8 cellular contexts compared by ENCODE assay signal in the genomic region with DNA sequence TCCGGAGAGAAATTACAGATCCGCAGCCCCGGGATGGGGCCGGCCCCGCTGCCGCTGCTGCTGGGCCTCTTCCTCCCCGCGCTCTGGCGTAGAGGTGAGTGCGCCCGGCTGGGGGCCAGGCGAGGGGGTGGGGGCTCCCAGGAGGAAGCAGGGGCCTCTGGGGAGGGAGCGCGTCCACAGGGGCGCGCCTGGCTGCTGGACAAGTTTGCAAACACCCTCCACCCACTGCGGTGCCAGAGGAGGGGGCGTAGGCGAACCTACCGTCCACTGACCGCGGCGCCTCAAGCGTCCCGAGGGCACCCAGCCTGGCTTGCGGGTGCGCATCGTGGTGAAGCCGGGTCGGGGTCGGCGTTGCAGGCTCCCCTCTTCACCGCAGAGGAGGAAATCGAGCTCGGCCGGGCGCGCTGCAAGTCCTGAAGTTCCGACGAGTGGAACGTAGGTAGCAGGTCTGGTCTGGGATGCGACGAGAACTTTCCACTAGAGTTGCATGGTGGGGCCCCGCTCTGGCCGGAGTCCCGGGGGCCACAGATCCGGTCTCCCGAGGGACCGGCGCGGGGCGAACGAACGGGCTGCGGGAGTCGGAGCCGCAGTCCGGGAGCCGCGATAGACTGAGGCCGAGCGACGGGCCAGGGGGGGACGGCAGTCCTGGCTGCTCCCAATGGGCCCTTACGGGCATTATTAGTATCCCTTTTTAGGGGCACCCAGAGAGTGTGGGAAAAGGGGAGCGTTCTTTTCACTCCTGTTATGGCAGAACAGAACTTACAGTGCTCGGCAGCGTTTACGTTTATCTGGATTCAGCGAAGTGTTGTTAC. TPM values are rescaled to one million over a fixed set of nuclear protein-coding genes. Genes with fewer than 3 reads are reported as not detected.
A peak's percentile ranks its signal among the peaks of the same experiment; 100 is the strongest.
DNase-seq lines count a peak whose midpoint lies in the region; ATAC-seq and TF ChIP-seq lines count a peak whose summit lies in the region.

No MANE protein-coding gene starts in this region.

- CTCF ChIA-PET in activated naive CD4-positive, alpha-beta T cell treated with anti-CD3 and anti-CD28 coated beads, Interleukin-2, amount 10 ng/mL, durations not matched to agents 7 days and 5 days (lab: Charles Lee): interaction anchor here (0.6 to 2.2 kb wide), 4 partner anchors 9 to 150 kb away, joined by 3 to 7 read pairs (median 4); no protein-coding TSS in a partner anchor

- intact Hi-C loops in gastrocnemius medialis (cut with DNase I; ENCODE audit: low total_unique reads): loop anchor here (2.0 to 10.0 kb wide), 2 partner anchors 150 to 376 kb away; a partner anchor contains a TSS

- H3K27ac ChIP-seq in right atrium auricular region (peak overlapping the region; percentile 90 to 92), gastrocnemius medialis (peak overlapping the region; percentile 61 to 81 (median 72))

- in situ Hi-C loops in gastrocnemius medialis (cut with MboI; ENCODE audit: low sequenced_read_pairs in 4 of 4): loop anchor here in 1 of 4 donors (25.0 kb wide), 1 partner anchor 363 kb away; a partner anchor contains a TSS

- peak; percentile 16 to 35 for ATAC-seq in gastrocnemius medialis

- DNase-seq in GM12864 (ENCODE audit: low read depth): no peak
- DNase-seq in Jurkat, Clone E6-1 (ENCODE audit: low read depth, low spot score): no peak
- peak; percentile 37 for DNase-seq in activated naive CD4-positive, alpha-beta T cell treated with anti-CD3 and anti-CD28 coated beads, Interleukin-2, amount 10 ng/mL, durations not matched to agents 7 days and 5 days
- no peak for DNase-seq in right atrium auricular region (ENCODE audit: low spot score)
- DNase-seq in gastrocnemius medialis: no peak
- no peak for DNase-seq in NCI-H1930 (lab: John Stamatoyannopoulos, UW)
- no peak for DNase-seq in medulla oblongata (ENCODE audit: extremely low spot score)
- DNase-seq in kidney tubule cell (ENCODE audit: low spot score): no peak

- peaks cover 15% of the 10 kb centered on the region for H3K4me1 Mint-ChIP-seq in activated naive CD4-positive, alpha-beta T cell treated with anti-CD3 and anti-CD28 coated beads, Interleukin-2, amount 10 ng/mL, durations not matched to agents 7 days and 5 days

- no peak for TF ChIP-seq POLR2A in gastrocnemius medialis (IDR thresholded peaks at IDR 0.05)

- H3K4me1 ChIP-seq in right atrium auricular region: peaks cover 0 to 36% of the 10 kb centered on the region in 2 donors
- peaks cover 0 to 9% of the 10 kb centered on the region in 2 donors for H3K4me1 ChIP-seq in gastrocnemius medialis

- H3K36me3 Mint-ChIP-seq in activated naive CD4-positive, alpha-beta T cell treated with anti-CD3 and anti-CD28 coated beads, Interleukin-2, amount 10 ng/mL, durations not matched to agents 7 days and 5 days: no peaks in the 10 kb centered on the region

- peaks cover 81% of the 10 kb centered on the region for H3K27me3 Mint-ChIP-seq in activated naive CD4-positive, alpha-beta T cell treated with anti-CD3 and anti-CD28 coated beads, Interleukin-2, amount 10 ng/mL, durations not matched to agents 7 days and 5 days

- H3K36me3 ChIP-seq in right atrium auricular region (no peaks in the 10 kb centered on the region), gastrocnemius medialis (no peaks in the 10 kb centered on the region)

- TF ChIP-seq CTCF in GM12864 (IDR thresholded peaks at IDR 0.05; ENCODE audit: low read depth, low read length, missing control alignments) (no peak), right atrium auricular region (IDR thresholded peaks at IDR 0.05) (no peak), gastrocnemius medialis (IDR thresholded peaks at IDR 0.05 in 4 of 5, conservative IDR thresholded peaks at IDR 0.05 in 1 of 5) (no peak)

- H3K9me3 Mint-ChIP-seq in activated naive CD4-positive, alpha-beta T cell treated with anti-CD3 and anti-CD28 coated beads, Interleukin-2, amount 10 ng/mL, durations not matched to agents 7 days and 5 days: no peaks in the 10 kb centered on the region

- no peak overlapping the region for H3K27ac Mint-ChIP-seq in activated naive CD4-positive, alpha-beta T cell treated with anti-CD3 and anti-CD28 coated beads, Interleukin-2, amount 10 ng/mL, durations not matched to agents 7 days and 5 days

- H3K9me3 ChIP-seq in right atrium auricular region (no peaks in the 10 kb centered on the region), gastrocnemius medialis (no peaks in the 10 kb centered on the region)

- H3K4me3 ChIP-seq in GM12864 (ENCODE audit: low read depth, low read length) (peak overlapping the region; percentile 35), right atrium auricular region (peak overlapping the region; percentile 79 to 93), gastrocnemius medialis (peak overlapping the region; percentile 68 to 77 (median 72))
- peak overlapping the region; percentile 77 for H3K4me3 ChIP-seq in Jurkat, Clone E6-1 (ENCODE audit: low read length)

- H3K4me3 Mint-ChIP-seq in activated naive CD4-positive, alpha-beta T cell treated with anti-CD3 and anti-CD28 coated beads, Interleukin-2, amount 10 ng/mL, durations not matched to agents 7 days and 5 days: peak overlapping the region; percentile 58

- H3K27me3 ChIP-seq in right atrium auricular region (no peaks in the 10 kb centered on the region), gastrocnemius medialis (peaks cover 10 to 28% (median 12%) of the 10 kb centered on the region in 3 donors)

RNA-seq across cellular contexts. Expression of a gene that starts 0.5 kb away (rescaled TPM):
- 4.4 TPM for polyA plus RNA-seq in Jurkat, Clone E6-1 (2012; ENCODE audit: insufficient read depth, insufficient read length)
- 10 to 100 TPM in 1 of 2 donors, 1 to 10 TPM in 1; 4.9 to 13.7 TPM for total RNA-seq in right atrium auricular region
- 1 to 10 TPM; 2.4 to 5.7 (median 3.7) TPM for total RNA-seq in gastrocnemius medialis

RNA-seq across cellular contexts. Expression of a gene that starts 14.9 kb away (rescaled TPM):
- polyA plus RNA-seq in Jurkat, Clone E6-1 (2012; ENCODE audit: insufficient read depth, insufficient read length): 53.5 TPM
- total RNA-seq in right atrium auricular region (10 to 100 TPM; 19.0 to 23.5 TPM), gastrocnemius medialis (10 to 100 TPM; 28.3 to 33.9 (median 30.8) TPM)

Comparison
In these comparisons a context has a peak if more than half of its experiments do, and no peak if none do; other contexts are left out.
1. H3K4me3 ChIP-seq: peak in every context shown above with its lines; median percentile 86 in right atrium auricular region; 77 in Jurkat, Clone E6-1; 72 in gastrocnemius medialis; 35 in GM12864.